ENCODE assay signal across 25 cellular contexts in the genomic region with DNA sequence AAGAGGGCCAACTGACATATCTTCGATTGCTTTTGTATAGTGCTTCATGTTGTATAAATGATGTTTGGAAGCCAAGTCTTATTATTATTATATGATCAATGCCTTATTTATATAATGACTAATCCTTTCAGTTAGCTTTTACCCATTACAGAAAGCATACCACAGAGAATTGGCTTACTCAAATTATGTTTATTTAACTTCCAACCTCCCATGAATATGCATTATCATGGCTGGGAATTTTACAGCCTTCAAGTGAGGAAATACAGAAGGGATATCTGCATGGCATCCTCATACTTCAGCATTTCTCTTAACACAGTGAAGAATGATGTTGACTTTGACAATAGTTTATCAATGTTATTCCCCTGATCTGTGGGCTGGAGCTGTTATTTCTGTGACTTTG.
"Had no signal": no experiment of that assay in that cellular context is flagged by ENCODE, and none has a peak within 500 bp of the region (broad histone marks: within the 10 kb centered on the region; RNA-seq: fewer than 3 reads in every experiment).

No MANE protein-coding gene starts in this region.

- H3K4me1 ChIP-seq: foreskin keratinocyte, lower lobe of right lung, suprapubic skin, transverse colon, uterus had no signal

- H3K27ac ChIP-seq: coronary artery, foreskin keratinocyte, lower lobe of right lung, suprapubic skin, transverse colon, uterus had no signal

- H3K27me3 ChIP-seq: suprapubic skin, transverse colon, uterus had no signal

- FAIRE-seq: keratinocyte, small intestine had no signal

- H3K4me3 ChIP-seq: coronary artery, lower lobe of right lung, suprapubic skin, transverse colon, uterus had no signal

- H3K9me3 ChIP-seq: lower lobe of right lung, suprapubic skin, transverse colon, uterus had no signal

- H3K36me3 ChIP-seq: lower lobe of right lung, suprapubic skin, transverse colon, uterus had no signal

- ATAC-seq: activated CD4-positive, CD25-positive, alpha-beta regulatory T cell treated with anti-CD3 and anti-CD28 coated beads, Interleukin-2, amount 50 U/mL, for 24 hours; activated naive CD8-positive, alpha-beta T cell treated with anti-CD3 and anti-CD28 coated beads, Interleukin-2, amount 50 U/mL, for 24 hours; activated T-cell treated with anti-CD3 and anti-CD28 coated beads, Interleukin-2, amount 50 U/mL, for 4 hours; foreskin keratinocyte; lower lobe of right lung; right cardiac atrium; SK-N-SH treated with all-trans-retinoic acid at 6 μM for 48 hours had no signal

- DNase-seq: activated CD4-positive, alpha-beta T cell treated with anti-CD3 and anti-CD28 coated beads, Interleukin-2, amount 50 U/mL, for 1 hour; activated CD8-positive, alpha-beta memory T cell treated with anti-CD3 and anti-CD28 coated beads, Interleukin-2, amount 50 U/mL, for 4 hours; activated naive CD4-positive, alpha-beta T cell treated with anti-CD3 and anti-CD28 coated beads for 36 hours; activated naive CD8-positive, alpha-beta T cell treated with anti-CD3 and anti-CD28 coated beads, Interleukin-2, amount 50 U/mL, for 24 hours; activated T-cell treated with anti-CD3 and anti-CD28 coated beads, Interleukin-2, amount 50 U/mL, for 4 hours; aorta; caudate nucleus; erythroblast; foreskin keratinocyte; glutamatergic neuron; hypothalamus; lower lobe of right lung; midbrain; occipital lobe; right cardiac atrium; small intestine; stimulated activated CD4-positive, alpha-beta T cell treated with anti-CD3 and anti-CD28 coated beads, Interleukin-15, amount 100 ng/mL, for 24 hours; stimulated activated CD4-positive, alpha-beta T cell treated with anti-CD3 and anti-CD28 coated beads, Interleukin-2, amount 100 ng/mL, for 48 hours; transverse colon; uterus had no signal
